ENCODE assay signal across 9 cellular contexts in the genomic region with DNA sequence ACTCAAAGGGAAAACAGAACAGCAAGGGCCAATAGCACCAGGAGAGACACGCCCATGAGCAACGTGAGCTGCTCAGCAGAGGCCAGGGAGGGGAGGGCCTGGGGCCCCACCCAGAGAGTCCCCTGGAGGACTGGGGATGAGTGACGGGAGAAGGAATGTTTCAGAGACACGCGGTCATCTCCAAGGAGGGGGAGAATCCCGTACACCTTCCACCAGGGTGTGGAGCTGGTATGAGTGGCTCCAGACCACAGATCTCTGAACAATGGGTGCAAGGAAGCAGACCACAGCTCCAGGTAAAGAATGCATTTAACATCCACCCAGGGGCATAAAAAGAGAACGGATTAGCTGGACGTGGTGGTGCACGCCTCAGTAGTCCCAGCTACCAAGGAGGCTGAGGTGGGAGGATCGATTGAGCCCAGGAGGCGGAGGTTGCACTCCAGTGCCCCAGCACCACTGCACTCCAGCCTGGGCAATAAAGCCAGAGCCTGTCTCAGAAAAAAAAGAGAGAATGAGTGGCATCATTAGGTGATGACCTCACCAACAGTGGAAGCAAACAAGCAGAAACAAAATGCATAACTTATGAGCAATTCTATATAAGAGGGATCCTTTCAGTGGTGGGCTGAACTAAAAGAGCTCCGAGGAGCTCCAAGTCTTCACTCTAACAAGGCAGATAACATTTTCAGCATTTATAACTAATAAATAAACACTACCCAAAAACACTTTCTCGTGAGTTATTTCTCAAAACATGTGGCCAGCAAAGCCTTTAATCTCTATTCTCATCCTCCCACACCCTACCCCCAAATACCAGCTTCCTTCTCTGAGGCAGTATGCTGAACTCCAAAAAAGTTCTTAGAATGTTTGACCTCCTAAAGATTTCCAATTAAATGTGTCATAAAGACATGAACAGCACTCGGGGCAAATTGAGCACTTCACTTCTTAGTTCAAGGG. TPM values are rescaled to one million over a fixed set of nuclear protein-coding genes. Genes with fewer than 3 reads are reported as not detected.
DNase-seq lines count a peak whose midpoint lies in the region; ATAC-seq and TF ChIP-seq lines count a peak whose summit lies in the region.
"Had no signal": no experiment of that assay in that cellular context is flagged by ENCODE, and none has a peak within 500 bp of the region (broad histone marks: within the 10 kb centered on the region; RNA-seq: fewer than 3 reads in every experiment).

No MANE protein-coding gene starts in this region.

- peaks cover 62% of the 10 kb centered on the region for H3K4me1 Mint-ChIP-seq in activated CD4-positive, alpha-beta T cell treated with anti-CD3 and anti-CD28 coated beads for 36 hours
- peaks cover 35% of the 10 kb centered on the region for H3K4me1 Mint-ChIP-seq in activated CD4-positive, alpha-beta T cell treated with anti-CD3 and anti-CD28 coated beads, Interleukin-2, amount 10 ng/mL, durations not matched to agents 24 days and 14 days

- H3K9me3 Mint-ChIP-seq in activated CD4-positive, alpha-beta T cell treated with anti-CD3 and anti-CD28 coated beads for 36 hours (ENCODE audit: low read depth): no peaks in the 10 kb centered on the region
- no peaks in the 10 kb centered on the region for H3K9me3 Mint-ChIP-seq in activated CD4-positive, alpha-beta T cell treated with anti-CD3 and anti-CD28 coated beads, Interleukin-2, amount 10 ng/mL, durations not matched to agents 24 days and 14 days

- no peak for TF ChIP-seq EP300 in transverse colon (IDR thresholded peaks at IDR 0.05; ENCODE audit: low read depth)

- in situ Hi-C loops in transverse colon (cut with MboI; ENCODE audit: low pct_ligation_motif_present in 1 of 4, low pct_unique_long_range_greater_than_20kb in 1 of 4, low sequenced_read_pairs in 3 of 4): no loop called here

- no peak overlapping the region for H3K4me3 Mint-ChIP-seq in activated CD4-positive, alpha-beta T cell treated with anti-CD3 and anti-CD28 coated beads for 36 hours
- no peak overlapping the region for H3K4me3 Mint-ChIP-seq in activated CD4-positive, alpha-beta T cell treated with anti-CD3 and anti-CD28 coated beads, Interleukin-2, amount 10 ng/mL, durations not matched to agents 24 days and 14 days

- ATAC-seq in activated CD4-positive, alpha-beta T cell treated with anti-CD3 and anti-CD28 coated beads for 36 hours: no peak
- ATAC-seq in GM18517 (IDR thresholded peaks at IDR 0.05; ENCODE audit: unreplicated experiment): no peak

- peak overlapping the region; percentile 91 for H3K27ac ChIP-seq in angular gyrus (ENCODE audit: low read depth, low read length)
- peak overlapping the region; percentile 35 to 73 (median 67) for H3K27ac ChIP-seq in transverse colon
- H3K27ac ChIP-seq: parathyroid adenoma had no signal

- no peaks in the 10 kb centered on the region for H3K36me3 ChIP-seq in transverse colon

- CTCF ChIA-PET in activated CD4-positive, alpha-beta T cell treated with anti-CD3 and anti-CD28 coated beads for 36 hours (lab: Charles Lee): interaction anchor here (1.2 to 4.6 kb wide), 3 partner anchors 10 to 210 kb away, joined by 5 to 28 read pairs (median 5); no protein-coding TSS in a partner anchor

- DNase-seq in activated CD4-positive, alpha-beta T cell treated with anti-CD3 and anti-CD28 coated beads for 36 hours: no peak
- DNase-seq in activated CD4-positive, alpha-beta T cell treated with anti-CD3 and anti-CD28 coated beads, Interleukin-2, amount 10 ng/mL, durations not matched to agents 24 days and 14 days: no peak
- DNase-seq in kidney glomerular epithelial cell (lab: John Stamatoyannopoulos, UW): peak; percentile 96
- no peak for DNase-seq in transverse colon
- no peak for DNase-seq in stimulated activated CD8-positive, alpha-beta memory T cell treated with anti-CD3 and anti-CD28 coated beads, Interleukin-4, amount 100 ng/mL, for 48 hours
- no peak for DNase-seq in cortex of kidney (lab: John Stamatoyannopoulos, UW)

- H3K9me3 ChIP-seq in transverse colon: no peaks in the 10 kb centered on the region

- peaks cover 2% of the 10 kb centered on the region for H3K36me3 Mint-ChIP-seq in activated CD4-positive, alpha-beta T cell treated with anti-CD3 and anti-CD28 coated beads for 36 hours (ENCODE audit: low read depth)
- H3K36me3 Mint-ChIP-seq in activated CD4-positive, alpha-beta T cell treated with anti-CD3 and anti-CD28 coated beads, Interleukin-2, amount 10 ng/mL, durations not matched to agents 24 days and 14 days (ENCODE audit: low read depth): peaks cover 5% of the 10 kb centered on the region

- H3K27me3 Mint-ChIP-seq in activated CD4-positive, alpha-beta T cell treated with anti-CD3 and anti-CD28 coated beads for 36 hours: no peaks in the 10 kb centered on the region
- no peaks in the 10 kb centered on the region for H3K27me3 Mint-ChIP-seq in activated CD4-positive, alpha-beta T cell treated with anti-CD3 and anti-CD28 coated beads, Interleukin-2, amount 10 ng/mL, durations not matched to agents 24 days and 14 days

- H3K27me3 ChIP-seq in transverse colon: no peaks in the 10 kb centered on the region

- WGBS in transverse colon (ENCODE audit: low coverage in 1 of 2), 2 donors: 61 to 88% methylated on average over 7 to 14 of the region's 14 CpGs

- H3K4me1 ChIP-seq in transverse colon: peaks cover 26 to 73% (median 53%) of the 10 kb centered on the region in 4 donors

- POLR2A ChIA-PET in activated CD4-positive, alpha-beta T cell treated with anti-CD3 and anti-CD28 coated beads for 36 hours (lab: Charles Lee): no interaction called here

- peak overlapping the region; percentile 61 for H3K27ac Mint-ChIP-seq in activated CD4-positive, alpha-beta T cell treated with anti-CD3 and anti-CD28 coated beads for 36 hours
- no peak overlapping the region for H3K27ac Mint-ChIP-seq in activated CD4-positive, alpha-beta T cell treated with anti-CD3 and anti-CD28 coated beads, Interleukin-2, amount 10 ng/mL, durations not matched to agents 24 days and 14 days

- H3K4me3 ChIP-seq in transverse colon: no peak overlapping the region

- no peak for TF ChIP-seq POLR2A in transverse colon (IDR thresholded peaks at IDR 0.05)

- intact Hi-C loops in activated CD4-positive, alpha-beta T cell treated with anti-CD3 and anti-CD28 coated beads for 36 hours (cut with DNase I, micrococcal nuclease): no loop called here
- intact Hi-C loops in activated CD4-positive, alpha-beta T cell treated with anti-CD3 and anti-CD28 coated beads, Interleukin-2, amount 10 ng/mL, durations not matched to agents 24 days and 14 days (cut with micrococcal nuclease): loop anchor here (10.0 kb wide), 1 partner anchor 56 kb away; no protein-coding TSS in a partner anchor
- intact Hi-C loops in transverse colon (cut with DNase I; ENCODE audit: low total_unique reads): loop anchor here (10.0 kb wide), 1 partner anchor 56 kb away; no protein-coding TSS in a partner anchor

- no peak for TF ChIP-seq CTCF in transverse colon (IDR thresholded peaks at IDR 0.05)

RNA-seq across cellular contexts. Expression of gene PSAP, which starts 12.5 kb away (rescaled TPM):
- total RNA-seq in activated CD4-positive, alpha-beta T cell treated with anti-CD3 and anti-CD28 coated beads for 36 hours: 100 to 1,000 TPM; 100 to 109 TPM
- total RNA-seq in activated CD4-positive, alpha-beta T cell treated with anti-CD3 and anti-CD28 coated beads, Interleukin-2, amount 10 ng/mL, durations not matched to agents 24 days and 14 days: 97.9 and 99.9 TPM in 2 replicates
- total RNA-seq in transverse colon: 100 to 1,000 TPM; 383 to 667 (median 478) TPM

Comparison
In these comparisons a context has a peak if more than half of its experiments do, and no peak if none do; other contexts are left out.
1. intact Hi-C loops: an anchor here in activated CD4-positive, alpha-beta T cell treated with anti-CD3 and anti-CD28 coated beads, Interleukin-2, amount 10 ng/mL, durations not matched to agents 24 days and 14 days (10.0 kb wide) and transverse colon (10.0 kb wide); none called in activated CD4-positive, alpha-beta T cell treated with anti-CD3 and anti-CD28 coated beads for 36 hours.